Comparison of ENCODE assay signal across 7 cellular contexts in the genomic region with DNA sequence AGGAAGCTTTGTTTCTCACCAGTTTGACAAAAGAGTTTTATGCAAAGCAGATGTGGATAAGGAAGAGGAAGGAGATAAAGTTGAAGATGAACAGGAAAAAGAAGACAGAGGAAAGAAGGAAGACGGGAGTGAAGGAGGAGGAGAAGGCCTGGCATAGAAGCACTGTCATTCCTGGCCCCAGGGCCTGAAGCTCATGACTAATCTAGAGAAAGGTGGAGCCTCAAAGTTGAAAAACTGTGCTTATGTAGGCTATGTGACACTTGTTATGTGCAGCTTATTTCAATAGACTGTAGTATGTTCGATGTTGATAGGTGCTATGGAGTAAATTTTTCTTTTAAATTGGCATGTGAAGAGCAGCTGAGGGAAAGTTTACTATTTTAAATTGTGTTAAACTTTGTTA.
DNase-seq lines count a peak whose midpoint lies in the region; FAIRE-seq and TF ChIP-seq lines count a peak whose summit lies in the region.
"Not testable (repeated sequence)": the region's sequence is repeated elsewhere in the genome, so short reads cannot be mapped to it uniquely, and the experiment has no call there.

No MANE protein-coding gene starts in this region.

- H3K4me3 ChIP-seq in GM23248; bronchial epithelial cell (ENCODE audit: low read depth, low read length); mesodermal cell (ENCODE audit: extremely low read depth, insufficient read depth, low read length, poor library complexity, severe bottlenecking): not testable (repeated sequence)

- not testable (repeated sequence) for H3K79me2 ChIP-seq in GM23248 (ENCODE audit: insufficient read depth)

- not testable (repeated sequence) for H3F3A ChIP-seq in GM23248 (ENCODE audit: insufficient read depth)

- H3K9me2 ChIP-seq in GM23248 (ENCODE audit: insufficient read depth), result not testable (repeated sequence)

- H3K27ac ChIP-seq in GM23248, result not testable (repeated sequence)
- H3K27ac ChIP-seq in mesodermal cell (ENCODE audit: low read depth, low read length, severe bottlenecking), result peak overlapping the region; percentile 10

- not testable (repeated sequence) for FAIRE-seq in bronchial epithelial cell (lab: Jason Lieb, UNC)

- in situ Hi-C loops in Caki2 (cut with HindIII; ENCODE audit: low pct_unique_long_range_greater_than_20kb, low sequenced_read_pairs); GM23248 (cut with MboI); SK-MEL-5 (cut with HindIII; ENCODE audit: low pct_unique_long_range_greater_than_20kb, low sequenced_read_pairs): not testable (repeated sequence)

- H3K9me3 ChIP-seq in GM23248 (ENCODE audit: low read depth); mesodermal cell (ENCODE audit: control insufficient read depth, low read length): not testable (repeated sequence)

- not testable (repeated sequence) for H3K36me3 ChIP-seq in GM23248 (ENCODE audit: low read depth); bronchial epithelial cell (ENCODE audit: control insufficient read depth, insufficient read depth, low read length); mesodermal cell (ENCODE audit: control insufficient read depth, insufficient read depth, low read length)

- peak; percentile 25 for DNase-seq in Caki2 (ENCODE audit: low read depth)
- peak; percentile 18 for DNase-seq in GM23248
- peak; percentile 39 for DNase-seq in NCI-H226
- peak; percentile 60 for DNase-seq in SK-MEL-5 (ENCODE audit: low read depth, low spot score)
- DNase-seq in bronchial epithelial cell (ENCODE audit: low read depth), result peak; percentile 58
- peak; percentile 37 for DNase-seq in foreskin melanocyte

- H3K27me3 ChIP-seq in GM23248 (replicated peaks; ENCODE audit: insufficient read depth); bronchial epithelial cell (ENCODE audit: control insufficient read depth, insufficient read depth, low read length): not testable (repeated sequence)

- H3K9ac ChIP-seq in GM23248, result not testable (repeated sequence)

- H2AFZ ChIP-seq in GM23248, result not testable (repeated sequence)

- not testable (repeated sequence) for H4K20me1 ChIP-seq in GM23248 (ENCODE audit: insufficient read depth)

- WGBS in GM23248 (ENCODE audit: low coverage in 1 of 2, low lambda C conversion rate in 2 of 2, missing lambda C conversion rate in 2 of 2), 2 experiments, result 83 to 87% methylated on average over 2 of the region's 2 CpGs
- 83 to 93% methylated on average over 1 of the region's 2 CpGs for WGBS in mesodermal cell (ENCODE audit: insufficient coverage in 2 of 2), 2 experiments

- H3K4me2 ChIP-seq in GM23248 (ENCODE audit: unreplicated experiment), result not testable (repeated sequence)

- H3K4me1 ChIP-seq in GM23248 (ENCODE audit: insufficient read depth); mesodermal cell (ENCODE audit: control insufficient read depth, insufficient read depth, low read length, poor library complexity, severe bottlenecking): not testable (repeated sequence)

- not testable (repeated sequence) for TF ChIP-seq CTCF in bronchial epithelial cell (IDR thresholded peaks at IDR 0.05; ENCODE audit: insufficient read depth, low read length, severe bottlenecking)
